ENCODE assay signal across 7 cellular contexts in the genomic region with DNA sequence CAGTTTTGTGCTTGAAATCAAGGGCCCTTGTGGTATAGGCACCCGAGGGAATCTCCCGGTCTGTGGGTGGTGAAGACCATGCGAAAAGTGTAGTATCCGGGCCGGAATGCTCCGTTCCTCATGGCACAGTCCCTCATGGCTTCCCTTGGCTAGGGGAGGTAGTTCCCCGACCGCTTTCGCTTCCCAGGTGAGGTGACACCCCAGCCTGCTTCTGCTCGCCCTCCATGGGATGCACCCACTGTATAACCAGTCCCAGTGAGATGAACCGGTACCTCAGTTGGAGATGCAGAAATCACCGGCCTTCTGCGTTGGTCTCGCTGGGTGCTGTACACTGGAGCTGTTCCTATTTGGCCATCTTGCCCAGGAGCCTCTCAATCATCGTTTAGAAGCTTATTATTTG.
"Had no signal": no experiment of that assay in that cellular context is flagged by ENCODE, and none has a peak within 500 bp of the region (broad histone marks: within the 10 kb centered on the region; RNA-seq: fewer than 3 reads in every experiment).

No MANE protein-coding gene starts in this region.

- DNase-seq: GM23248, GOT3, H9, HCEC 1CT, IMR-90 had no signal

- H3K4me3 ChIP-seq: GM23248 had no signal

- H3K9ac ChIP-seq: GM23248 had no signal

- FAIRE-seq: H54, HTR-8/SVneo had no signal

- H2AFZ ChIP-seq: GM23248 had no signal

- H3K27ac ChIP-seq: GM23248 had no signal
